In the genomic region with DNA sequence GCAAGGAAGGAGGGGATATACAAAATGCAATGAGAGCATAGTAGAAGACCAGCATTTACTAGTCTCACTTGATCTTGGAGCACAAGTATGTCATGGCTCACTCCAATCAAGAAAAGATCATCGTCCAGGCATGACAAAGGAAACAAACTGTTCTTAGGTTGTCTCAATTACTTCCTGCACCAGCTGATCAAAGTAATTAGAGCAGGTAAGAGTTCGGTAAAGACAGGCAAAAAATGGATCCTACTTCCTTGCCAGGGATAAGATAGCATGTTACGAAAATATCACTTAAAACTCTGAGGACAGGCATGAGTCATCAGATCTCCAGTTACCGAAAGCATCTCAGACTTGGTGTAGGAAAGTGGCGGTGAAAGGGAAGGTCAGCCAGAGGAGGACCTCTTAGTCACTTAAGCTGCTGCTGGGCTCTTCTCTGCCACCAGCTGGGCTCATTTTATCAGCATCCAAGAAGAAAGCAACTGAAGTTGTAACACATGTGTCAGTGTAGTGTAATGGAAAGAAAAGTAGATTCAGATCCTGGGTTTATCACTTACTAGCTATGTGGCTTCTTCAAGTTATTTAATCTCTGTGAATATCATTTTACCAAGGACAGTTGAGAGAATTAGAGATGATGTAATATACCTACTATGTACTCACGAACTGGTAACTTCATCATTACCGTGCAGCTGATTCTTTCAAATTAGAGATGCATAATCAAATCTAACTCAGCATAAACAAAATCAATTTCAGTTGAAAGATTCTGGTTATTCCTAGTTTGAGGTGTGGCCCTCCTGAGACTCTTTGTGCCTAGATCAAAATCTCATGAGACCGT, we compare ENCODE assay signal across 11 cellular contexts. TPM values are rescaled to one million over a fixed set of nuclear protein-coding genes. Genes with fewer than 3 reads are reported as not detected.
A peak's percentile ranks its signal among the peaks of the same experiment; 100 is the strongest.
DNase-seq lines count a peak whose midpoint lies in the region; ATAC-seq, FAIRE-seq and TF ChIP-seq lines count a peak whose summit lies in the region.
"Had no signal": no experiment of that assay in that cellular context is flagged by ENCODE, and none has a peak within 500 bp of the region (broad histone marks: within the 10 kb centered on the region; RNA-seq: fewer than 3 reads in every experiment).

No MANE protein-coding gene starts in this region.

- no peaks in the 10 kb centered on the region for H4K20me1 ChIP-seq in smooth muscle cell (ENCODE audit: low read depth)

- no peak for ATAC-seq in GM18861 (IDR thresholded peaks at IDR 0.05; ENCODE audit: unreplicated experiment)
- no peak for ATAC-seq in HG02840 (IDR thresholded peaks at IDR 0.05; ENCODE audit: low FRiP score, unreplicated experiment)

- H3K4me2 ChIP-seq in smooth muscle cell, result peak overlapping the region; percentile 28

- H3K27me3 Mint-ChIP-seq in progenitor cell of endocrine pancreas, result no peaks in the 10 kb centered on the region

- H3K27ac ChIP-seq in smooth muscle cell (ENCODE audit: low read depth), result peak overlapping the region; percentile 70

- no peaks in the 10 kb centered on the region for H3K4me1 Mint-ChIP-seq in progenitor cell of endocrine pancreas (ENCODE audit: low read depth)

- 36% methylated on average over 8 of the region's 8 CpGs for WGBS in smooth muscle cell (ENCODE audit: low lambda C conversion rate)

- FAIRE-seq in RCC 7860 (lab: Jason Lieb, UNC), result peak; percentile 88
- FAIRE-seq: TTC549 had no signal

- H2AFZ ChIP-seq in smooth muscle cell (ENCODE audit: low read depth), result no peak overlapping the region

- TF ChIP-seq CTCF in smooth muscle cell (IDR thresholded peaks at IDR 0.05; ENCODE audit: borderline replicate concordance, insufficient read depth, poor library complexity, severe bottlenecking) (no peak), progenitor cell of endocrine pancreas (IDR thresholded peaks at IDR 0.05; ENCODE audit: unreplicated experiment) (no peak)

- H3K36me3 Mint-ChIP-seq in progenitor cell of endocrine pancreas (ENCODE audit: insufficient read depth), result no peaks in the 10 kb centered on the region

- no peaks in the 10 kb centered on the region for H3K27me3 ChIP-seq in smooth muscle cell (ENCODE audit: low read depth)

- H3K36me3 ChIP-seq in smooth muscle cell (ENCODE audit: low read depth), result no peaks in the 10 kb centered on the region

- H3K4me3 Mint-ChIP-seq in progenitor cell of endocrine pancreas (ENCODE audit: low read depth), result no peak overlapping the region

- no peak overlapping the region for H3K27ac Mint-ChIP-seq in progenitor cell of endocrine pancreas

- H3K9me3 ChIP-seq in smooth muscle cell (replicated peaks; ENCODE audit: low read depth), result no peaks in the 10 kb centered on the region

- H3K9me3 Mint-ChIP-seq in progenitor cell of endocrine pancreas (ENCODE audit: low read depth), result no peaks in the 10 kb centered on the region

- no peak overlapping the region for H3K9ac ChIP-seq in smooth muscle cell (ENCODE audit: low read depth)

- H3K79me2 ChIP-seq in smooth muscle cell (ENCODE audit: low read depth), result no peaks in the 10 kb centered on the region

- DNase-seq in HPDE6-E6E7 (ENCODE audit: extremely low spot score), result peak; percentile 64
- DNase-seq in RCC 7860 (ENCODE audit: low spot score), result peak; percentile 86
- peak; percentile 38 for DNase-seq in fibroblast of the conjunctiva (ENCODE audit: low read depth)
- no peak for DNase-seq in smooth muscle cell (lab: John Stamatoyannopoulos, UW; ENCODE audit: unreplicated experiment)
- no peak for DNase-seq in progenitor cell of endocrine pancreas (ENCODE audit: low spot score, unreplicated experiment)
- DNase-seq: anterior cingulate cortex; NCI-H1092; stimulated activated CD4-positive, alpha-beta T cell treated with anti-CD3 and anti-CD28 coated beads, Interleukin-2, amount 100 ng/mL, for 48 hours had no signal

- H3K4me3 ChIP-seq in smooth muscle cell, result no peak overlapping the region

- H3K4me1 ChIP-seq in smooth muscle cell (ENCODE audit: low read depth), result peaks cover 6% of the 10 kb centered on the region

- peaks cover 14% of the 10 kb centered on the region for H3F3A ChIP-seq in smooth muscle cell (ENCODE audit: low read depth)

RNA-seq across cellular contexts. Expression of gene XCL1, which starts 46.8 kb away (rescaled TPM):
- not detected in 2 replicates for total RNA-seq in smooth muscle cell
- polyA plus RNA-seq in smooth muscle cell, result 0.45 and 0.67 TPM in 2 replicates
- total RNA-seq in progenitor cell of endocrine pancreas, result 0.44 and 0.91 TPM in 2 replicates

Comparison
In these comparisons a context has a peak if more than half of its experiments do, and no peak if none do; other contexts are left out.
1. DNase-seq: peak in HPDE6-E6E7 (single experiment), RCC 7860 (single experiment) and fibroblast of the conjunctiva (single experiment); none in smooth muscle cell (single experiment) and progenitor cell of endocrine pancreas (single experiment).